Comparison of ENCODE assay signal across 21 cellular contexts in genomic region chr9:129952337-129952736, GRCh38.
"Had no signal": no experiment of that assay in that cellular context is flagged by ENCODE, and none has a peak within 500 bp of the region (broad histone marks: within the 10 kb centered on the region; RNA-seq: fewer than 3 reads in every experiment).

No MANE protein-coding gene starts in this region.

- H3K27me3 Mint-ChIP-seq: activated naive CD8-positive, alpha-beta T cell treated with anti-CD3 and anti-CD28 coated beads, Interleukin-2, amount 10 ng/mL, durations not matched to agents 7 days and 5 days; brain had no signal

- H3K4me3 ChIP-seq: lower lobe of right lung, SK-N-MC, thoracic aorta, upper lobe of left lung had no signal

- H3K9me3 ChIP-seq: lower lobe of right lung, thoracic aorta, upper lobe of left lung had no signal

- FAIRE-seq: colon, keratinocyte, small intestine had no signal

- H3K4me1 Mint-ChIP-seq: nephron progenitor cell had no signal

- H3K27ac Mint-ChIP-seq: activated naive CD8-positive, alpha-beta T cell treated with anti-CD3 and anti-CD28 coated beads, Interleukin-2, amount 10 ng/mL, durations not matched to agents 7 days and 5 days; brain; endodermal cell; nephron progenitor cell had no signal

- H3K27ac ChIP-seq: lower lobe of right lung, thoracic aorta, upper lobe of left lung had no signal

- H3K27me3 ChIP-seq: upper lobe of left lung had no signal

- DNase-seq: activated effector memory CD4-positive, alpha-beta T cell treated with Interleukin-2 at 50 U/mL for 16 hours; activated naive CD8-positive, alpha-beta T cell treated with anti-CD3 and anti-CD28 coated beads, Interleukin-2, amount 10 ng/mL, durations not matched to agents 7 days and 5 days; activated T-cell treated with anti-CD3 and anti-CD28 coated beads for 4 hours; caudate nucleus; endodermal cell; foreskin melanocyte; lower lobe of right lung; nephron progenitor cell; occipital lobe; right cardiac atrium; SHP77; small intestine; stimulated activated CD4-positive, alpha-beta T cell treated with anti-CD3 and anti-CD28 coated beads, Interleukin-15, amount 100 ng/mL, for 24 hours; stimulated activated CD4-positive, alpha-beta T cell treated with anti-CD3 and anti-CD28 coated beads, Interleukin-2, amount 100 ng/mL, for 48 hours; T1000; upper lobe of left lung had no signal

- H3K9me3 Mint-ChIP-seq: activated naive CD8-positive, alpha-beta T cell treated with anti-CD3 and anti-CD28 coated beads, Interleukin-2, amount 10 ng/mL, durations not matched to agents 7 days and 5 days; brain; endodermal cell; nephron progenitor cell had no signal

- ATAC-seq: lower lobe of right lung, right cardiac atrium had no signal

- H3K4me3 Mint-ChIP-seq: activated naive CD8-positive, alpha-beta T cell treated with anti-CD3 and anti-CD28 coated beads, Interleukin-2, amount 10 ng/mL, durations not matched to agents 7 days and 5 days; brain; endodermal cell; nephron progenitor cell had no signal
